ENCODE assay signal across 8 cellular contexts in genomic region chr19:36214388-36215275, GRCh38. TPM values are rescaled to one million over a fixed set of nuclear protein-coding genes. Genes with fewer than 3 reads are reported as not detected.
DNase-seq lines count a peak whose midpoint lies in the region; ATAC-seq, FAIRE-seq and TF ChIP-seq lines count a peak whose summit lies in the region.

Gene ZNF146, plus strand, starts transcription at chr19:36215106. Its CDS starts 21,335 bp downstream, at chr19:36236441.
Gene ZNF565, minus strand, starts transcription at chr19:36214665. Its CDS starts 12,680 bp downstream, at chr19:36201985.

- POLR2A ChIA-PET in A549 (lab: Yijun Ruan, JAX): interaction anchor here (0.6 to 2.6 kb wide), 24 partner anchors 11 to 1565 kb away, joined by 3 to 23 read pairs (median 6); partner anchors contain the start of genes CAPNS1, COX6B1, POLR2I and TBCB

- DNase-seq in A549 (ENCODE audit: low read depth in 1 of 2, low spot score in 1 of 2) (peak; percentile 100), NCI-H2107 (lab: John Stamatoyannopoulos, UW) (peak; percentile 91), brain microvascular endothelial cell (peak; percentile 99), iPS DF 6.9 (ENCODE audit: low read depth, low spot score) (peak; percentile 96), sigmoid colon (peak; percentile 99)

- H3K4me1 ChIP-seq in A549 (0 out of 3 replicates have a peak, but pooled peaks cover 3% of the 10 kb centered on the region), iPS DF 6.9 (ENCODE audit: control insufficient read depth, insufficient read depth, low read length) (peaks cover 2% of the 10 kb centered on the region; the same call in 1 of the 2 replicates), sigmoid colon (peaks cover 0 to 33% (median 30%) of the 10 kb centered on the region in 4 donors)

- peak; percentile 99 for FAIRE-seq in A549 (lab: Jason Lieb, UNC)
- FAIRE-seq in TTC549 (lab: Jason Lieb, UNC): peak; percentile 62

- under 1% methylated on average over 72 of the region's 73 CpGs for WGBS in A549 (ENCODE audit: missing lambda C conversion rate)
- no CpG with 5 or more reads among the region's 73 CpGs for WGBS in iPS DF 6.9 (ENCODE audit: insufficient coverage, insufficient read length)
- WGBS in sigmoid colon, 2 donors: 0% methylated on average over 73 of the region's 73 CpGs

- CTCF ChIA-PET in A549 (lab: Yijun Ruan, JAX): interaction anchor here (0.6 to 2.2 kb wide), 9 partner anchors 10 to 154 kb away, joined by 3 to 10 read pairs (median 4); no protein-coding TSS in a partner anchor

- H3K27ac ChIP-seq in A549: peak within 1 kb of the TSS; percentile 87 to 91
- H3K27ac ChIP-seq in brain microvascular endothelial cell: peak within 1 kb of the TSS; percentile 92
- H3K27ac ChIP-seq in iPS DF 6.9 (ENCODE audit: low read length): no peak within 1 kb of the TSS
- peak within 1 kb of the TSS; percentile 92 to 99 (median 96) for H3K27ac ChIP-seq in sigmoid colon

- peaks cover 39% of the 10 kb centered on the region for H3K9me3 ChIP-seq in A549
- H3K9me3 ChIP-seq in iPS DF 6.9 (ENCODE audit: control insufficient read depth, insufficient read depth, low read length): no peaks in the 10 kb centered on the region
- H3K9me3 ChIP-seq in sigmoid colon: no peaks in the 10 kb centered on the region

- TF ChIP-seq RAD21 in A549 (conservative IDR thresholded peaks at IDR 0.05 in 1 of 2, IDR thresholded peaks at IDR 0.05 in 1 of 2): no peak

- H3K36me3 ChIP-seq in brain microvascular endothelial cell (replicated peaks) (peaks cover 2% of the 10 kb centered on the region), iPS DF 6.9 (ENCODE audit: control insufficient read depth, insufficient read depth, low read length) (no peaks in the 10 kb centered on the region), sigmoid colon (peaks cover 0 to 14% (median 0%) of the 10 kb centered on the region in 4 donors)

- H3K4me3 ChIP-seq in A549: peak within 1 kb of the TSS; percentile 63
- peak within 1 kb of the TSS; percentile 97 for H3K4me3 ChIP-seq in brain microvascular endothelial cell (ENCODE audit: low read depth, low read length)
- H3K4me3 ChIP-seq in iPS DF 6.9 (ENCODE audit: low read length): peak within 1 kb of the TSS; percentile 83; the same call in 1 of the 2 replicates
- peak within 1 kb of the TSS; percentile 67 to 95 (median 84) for H3K4me3 ChIP-seq in sigmoid colon

- in situ Hi-C loops in brain microvascular endothelial cell (cut with HindIII; ENCODE audit: low pct_ligation_motif_present, low sequenced_read_pairs): no loop called here

- ATAC-seq in A549 (peak; percentile 95 to 96), GM18858 (IDR thresholded peaks at IDR 0.05; ENCODE audit: unreplicated experiment) (peak; percentile 82), HG03064 (IDR thresholded peaks at IDR 0.05; ENCODE audit: low read depth, unreplicated experiment) (peak; percentile 85)

- intact Hi-C loops in sigmoid colon (cut with DNase I): loop anchor here (5.0 to 10.0 kb wide), 2 partner anchors 273 to 1120 kb away; partner anchors contain the start of gene ZNF566

- TF ChIP-seq CTCF in A549 (IDR thresholded peaks at IDR 0.05) (no peak), brain microvascular endothelial cell (IDR thresholded peaks at IDR 0.05; ENCODE audit: low read depth, low read length, missing control alignments) (no peak), sigmoid colon (IDR thresholded peaks at IDR 0.05) (peak in 1 of 4 experiments; percentile 24)

- H3K27me3 ChIP-seq in brain microvascular endothelial cell (replicated peaks) (no peaks in the 10 kb centered on the region), iPS DF 6.9 (ENCODE audit: control insufficient read depth, insufficient read depth, low read length) (no peaks in the 10 kb centered on the region), sigmoid colon (no peaks in the 10 kb centered on the region)

- peak; percentile 97 for TF ChIP-seq POLR2A in A549 (IDR thresholded peaks at IDR 0.05; ENCODE audit: low read length)
- peak; percentile 75 to 78 for TF ChIP-seq POLR2A in sigmoid colon (IDR thresholded peaks at IDR 0.05)

- no peak for TF ChIP-seq EP300 in A549 (IDR thresholded peaks at IDR 0.05)
- no peak for TF ChIP-seq EP300 in sigmoid colon (IDR thresholded peaks at IDR 0.05)

- H3K4me2 ChIP-seq in A549: peak within 1 kb of the TSS; percentile 85

TF ChIP-seq in A549, 52 proteins besides CTCF, POLR2A, EP300 and RAD21 (continues in another document):
- no peak for TF ChIP-seq HOXB13 (CRISPR knock-in tag; IDR thresholded peaks at IDR 0.05; ENCODE audit: low read depth)
- 0 out of 2 replicates have a peak, but pooled peaks have one; percentile 16 for TF ChIP-seq ESRRA (IDR thresholded peaks at IDR 0.05; ENCODE audit: borderline replicate concordance, low read length)
- TF ChIP-seq E2F6 (IDR thresholded peaks at IDR 0.05; ENCODE audit: borderline replicate concordance, low read depth): peak; percentile 94
- TF ChIP-seq PHF8 (IDR thresholded peaks at IDR 0.05; ENCODE audit: borderline replicate concordance, low read depth): peak; percentile 79; the same call in 1 of the 2 replicates
- TF ChIP-seq MAFK (IDR thresholded peaks at IDR 0.05; ENCODE audit: partially characterized antibody): no peak
- TF ChIP-seq ZC3H11A (IDR thresholded peaks at IDR 0.05): no peak
- TF ChIP-seq SREBF2 (IDR thresholded peaks at IDR 0.05): no peak
- no peak for TF ChIP-seq RCOR1 (IDR thresholded peaks at IDR 0.05; ENCODE audit: low read depth, low read length)
- TF ChIP-seq RNF2 (IDR thresholded peaks at IDR 0.05; ENCODE audit: borderline replicate concordance, low read depth): no peak
- TF ChIP-seq HOXA7 (CRISPR knock-in tag; IDR thresholded peaks at IDR 0.05): no peak
- no peak for TF ChIP-seq POLR2AphosphoS2 (conservative IDR thresholded peaks at IDR 0.05; ENCODE audit: low read length)
- no peak; the same call in 1 of the 2 replicates for TF ChIP-seq MAZ (IDR thresholded peaks at IDR 0.05; ENCODE audit: borderline replicate concordance, low read depth, low read length)
- peak; percentile 100 for TF ChIP-seq MYC (IDR thresholded peaks at IDR 0.05; ENCODE audit: borderline replicate concordance, low read length)
- no peak for TF ChIP-seq BHLHE40 (IDR thresholded peaks at IDR 0.05; ENCODE audit: low read depth, low read length)
- TF ChIP-seq ZNF302 (CRISPR knock-in tag; IDR thresholded peaks at IDR 0.05): no peak
- TF ChIP-seq MAX (IDR thresholded peaks at IDR 0.05): peak; percentile 100
- TF ChIP-seq KDM5A (IDR thresholded peaks at IDR 0.05): no peak
- no peak for TF ChIP-seq HOXB5 (CRISPR knock-in tag; IDR thresholded peaks at IDR 0.05)
- TF ChIP-seq GATA3 (IDR thresholded peaks at IDR 0.05; ENCODE audit: borderline replicate concordance): no peak; the same call in 1 of the 2 replicates
- no peak; the same call in none of the 2 replicates for TF ChIP-seq PBX3 (IDR thresholded peaks at IDR 0.05)
- no peak for TF ChIP-seq KDM1A (IDR thresholded peaks at IDR 0.05; ENCODE audit: low read depth)
- TF ChIP-seq HEYL (CRISPR knock-in tag; IDR thresholded peaks at IDR 0.05): no peak
- TF ChIP-seq SMC3 (IDR thresholded peaks at IDR 0.05): no peak
- TF ChIP-seq JUN (IDR thresholded peaks at IDR 0.05): peak; percentile 86 to 95
- peak; percentile 83 for TF ChIP-seq USF2 (IDR thresholded peaks at IDR 0.05)
- no peak for TF ChIP-seq FOXS1 (CRISPR knock-in tag; IDR thresholded peaks at IDR 0.05)

RNA-seq across cellular contexts. Expression of gene ZNF146, which starts in this region (rescaled TPM):
- 293 and 362 TPM in 2 replicates for polyA plus RNA-seq in A549 (2011; rRNA removed)
- 39.4 and 46.0 TPM in 2 replicates for polyA plus RNA-seq in A549 (2012; cell fraction: cytosol; rRNA removed)
- 9.6 and 14.5 TPM in 2 replicates for polyA plus RNA-seq in A549 (2012; cell fraction: nucleus; rRNA removed)
- 157 to 197 TPM (median 162 TPM) in 3 replicates for polyA plus RNA-seq in A549 (2017; fragmentation: RNase III; extraction: RNeasy Plus Mini Kit Qiagen cat#74134 plus additional on column Dnase treatment)
- 68.8 and 82.0 TPM in 2 replicates for polyA minus RNA-seq in A549 (2011; rRNA and poly(A)+ RNA removed)
- 10 to 100 TPM; 52.1 to 71.7 (median 57.5) TPM for total RNA-seq in sigmoid colon
- polyA plus RNA-seq in sigmoid colon: 10 to 100 TPM; 28.0 to 32.0 (median 30.0) TPM

RNA-seq across cellular contexts. Expression of gene ZNF565, which starts in this region (rescaled TPM):
- 5.6 and 6.8 TPM in 2 replicates for polyA plus RNA-seq in A549 (2011; rRNA removed)
- polyA plus RNA-seq in A549 (2012; cell fraction: cytosol; rRNA removed): 1.8 and 2.4 TPM in 2 replicates
- polyA plus RNA-seq in A549 (2012; cell fraction: nucleus; rRNA removed): 1.6 and 3.0 TPM in 2 replicates
- polyA plus RNA-seq in A549 (2017; fragmentation: RNase III; extraction: RNeasy Plus Mini Kit Qiagen cat#74134 plus additional on column Dnase treatment): 4.1 to 4.7 TPM (median 4.5 TPM) in 3 replicates
- polyA minus RNA-seq in A549 (2011; rRNA and poly(A)+ RNA removed): 6.2 and 7.9 TPM in 2 replicates
- 1 to 10 TPM; 5.3 to 7.5 (median 6.8) TPM for total RNA-seq in sigmoid colon
- 1 to 10 TPM; 2.4 to 4.8 (median 2.5) TPM for polyA plus RNA-seq in sigmoid colon
